ENCODE assay signal across 8 cellular contexts in genomic region chr1:70353641-70354331, GRCh38. TPM values are rescaled to one million over a fixed set of nuclear protein-coding genes. Genes with fewer than 3 reads are reported as not detected.
A peak's percentile ranks its signal among the peaks of the same experiment; 100 is the strongest.
DNase-seq lines count a peak whose midpoint lies in the region; FAIRE-seq and TF ChIP-seq lines count a peak whose summit lies in the region.

No MANE protein-coding gene starts in this region.

- H3K27ac ChIP-seq in Karpas-422 (ENCODE audit: low read length) (peak overlapping the region; percentile 42), vagina (peak overlapping the region; percentile 97)

- TF ChIP-seq CTCF in neural crest cell (conservative IDR thresholded peaks at IDR 0.05) (no peak), vagina (IDR thresholded peaks at IDR 0.05) (no peak)

- H3K79me2 ChIP-seq in Karpas-422 (ENCODE audit: low read length) = peaks cover 73% of the 10 kb centered on the region

- peaks cover 41% of the 10 kb centered on the region for H3K36me3 Mint-ChIP-seq in activated CD4-positive, alpha-beta memory T cell treated with anti-CD3 and anti-CD28 coated beads, Interleukin-2, amount 10 ng/mL, durations not matched to agents 7 days and 5 days (ENCODE audit: low read depth)
- peaks cover 4% of the 10 kb centered on the region for H3K36me3 Mint-ChIP-seq in neural crest cell (ENCODE audit: low read depth)

- intact Hi-C loops in vagina (cut with DNase I) = no loop called here

- no peaks in the 10 kb centered on the region for H4K20me1 ChIP-seq in Karpas-422 (ENCODE audit: insufficient read depth, low read depth, low read length)

- H2AFZ ChIP-seq in Karpas-422 (ENCODE audit: low read length) = peak overlapping the region; percentile 85; the same call in 1 of the 2 replicates

- peak overlapping the region; percentile 90 for H3K9ac ChIP-seq in Karpas-422 (ENCODE audit: low read length)

- TF ChIP-seq POLR2A in H54 (IDR thresholded peaks at IDR 0.05; ENCODE audit: low read depth, low read length) (no peak), vagina (IDR thresholded peaks at IDR 0.05) (no peak)

- 0 out of 2 replicates have a peak, but pooled peaks cover 4% of the 10 kb centered on the region for H3K36me3 ChIP-seq in Karpas-422 (ENCODE audit: insufficient read depth, low read length)
- H3K36me3 ChIP-seq in vagina = no peaks in the 10 kb centered on the region

- H3K9me3 ChIP-seq in Karpas-422 (ENCODE audit: low read length) (no peaks in the 10 kb centered on the region), vagina (no peaks in the 10 kb centered on the region)

- no peaks in the 10 kb centered on the region for H3K27me3 Mint-ChIP-seq in activated CD4-positive, alpha-beta memory T cell treated with anti-CD3 and anti-CD28 coated beads, Interleukin-2, amount 10 ng/mL, durations not matched to agents 7 days and 5 days
- H3K27me3 Mint-ChIP-seq in neural crest cell (ENCODE audit: low read depth) = no peaks in the 10 kb centered on the region

- H3K9me2 ChIP-seq in Karpas-422 (replicated peaks; ENCODE audit: insufficient read depth, low read length) = no peaks in the 10 kb centered on the region

- H3K9me3 Mint-ChIP-seq in activated CD4-positive, alpha-beta memory T cell treated with anti-CD3 and anti-CD28 coated beads, Interleukin-2, amount 10 ng/mL, durations not matched to agents 7 days and 5 days = no peaks in the 10 kb centered on the region
- H3K9me3 Mint-ChIP-seq in neural crest cell = no peaks in the 10 kb centered on the region

- H3K4me3 ChIP-seq in Karpas-422 (ENCODE audit: low read length) (peak overlapping the region; percentile 89), vagina (peak overlapping the region; percentile 71 to 95)

- peak overlapping the region; percentile 83 for H3K4me3 Mint-ChIP-seq in activated CD4-positive, alpha-beta memory T cell treated with anti-CD3 and anti-CD28 coated beads, Interleukin-2, amount 10 ng/mL, durations not matched to agents 7 days and 5 days
- H3K4me3 Mint-ChIP-seq in neural crest cell = peak overlapping the region; percentile 97

- no peaks in the 10 kb centered on the region for H3K27me3 ChIP-seq in Karpas-422 (ENCODE audit: low read length)
- no peaks in the 10 kb centered on the region for H3K27me3 ChIP-seq in vagina

- peak overlapping the region; percentile 91 for H3K27ac Mint-ChIP-seq in activated CD4-positive, alpha-beta memory T cell treated with anti-CD3 and anti-CD28 coated beads, Interleukin-2, amount 10 ng/mL, durations not matched to agents 7 days and 5 days
- peak overlapping the region; percentile 98 for H3K27ac Mint-ChIP-seq in neural crest cell (ENCODE audit: unreplicated experiment)

- H3K4me1 Mint-ChIP-seq in activated CD4-positive, alpha-beta memory T cell treated with anti-CD3 and anti-CD28 coated beads, Interleukin-2, amount 10 ng/mL, durations not matched to agents 7 days and 5 days = peaks cover 47% of the 10 kb centered on the region
- peaks cover 39% of the 10 kb centered on the region for H3K4me1 Mint-ChIP-seq in neural crest cell

- POLR2A ChIA-PET in activated CD4-positive, alpha-beta memory T cell treated with anti-CD3 and anti-CD28 coated beads, Interleukin-2, amount 10 ng/mL, durations not matched to agents 7 days and 5 days (lab: Charles Lee) = interaction anchor here (0.7 to 5.0 kb wide), 30 partner anchors 8 to 727 kb away, joined by 3 to 182 read pairs (median 5); partner anchors contain the start of genes CTH, LRRC40, SRSF11 and ZRANB2

- H3K4me1 ChIP-seq in Karpas-422 (ENCODE audit: low read length) (peaks cover 35% of the 10 kb centered on the region), vagina (peaks cover 61% of the 10 kb centered on the region)

- DNase-seq in NCI-H2171 treated with DMSO at 0.1 percent for 48 hours (lab: John Stamatoyannopoulos, UW) (peak; percentile 54), NCI-H2171 (lab: John Stamatoyannopoulos, UW) (no peak), H54 (ENCODE audit: insufficient read length, low spot score) (peak; percentile 33), Karpas-422 (peak; percentile 77), fibroblast of gingiva (ENCODE audit: low read depth) (peak; percentile 53), neural crest cell (ENCODE audit: low read depth, low spot score) (no peak), vagina (ENCODE audit: extremely low spot score in 2 of 2) (peak in 1 of 2 donors; percentile 88)
- DNase-seq in activated CD4-positive, alpha-beta memory T cell treated with anti-CD3 and anti-CD28 coated beads, Interleukin-2, amount 10 ng/mL, durations not matched to agents 7 days and 5 days = peak; percentile 52

- CTCF ChIA-PET in activated CD4-positive, alpha-beta memory T cell treated with anti-CD3 and anti-CD28 coated beads, Interleukin-2, amount 10 ng/mL, durations not matched to agents 7 days and 5 days (lab: Charles Lee) = interaction anchor here (1.3 to 3.1 kb wide), 2 partner anchors 57 to 154 kb away, joined by 3 to 25 read pairs; partner anchors contain the start of gene CTH

- no peak for FAIRE-seq in H54 (lab: Jason Lieb, UNC)

- peak overlapping the region; percentile 85 for H3K4me2 ChIP-seq in Karpas-422 (ENCODE audit: low read depth, low read length, poor library complexity, severe bottlenecking)

RNA-seq across cellular contexts. Expression of gene ANKRD13C, which starts 0.7 kb away (rescaled TPM):
- 34.3 and 40.0 TPM in 2 replicates for total RNA-seq in Karpas-422 (2014; rRNA removed; shearing (Covaris generic); ENCODE audit: low replicate concordance)
- 10 to 100 TPM; 24.1 to 24.9 TPM for total RNA-seq in activated CD4-positive, alpha-beta memory T cell treated with anti-CD3 and anti-CD28 coated beads, Interleukin-2, amount 10 ng/mL, durations not matched to agents 7 days and 5 days
- total RNA-seq in neural crest cell (21.5 and 22.4 TPM in 2 replicates), vagina (27.3 TPM)

RNA-seq across cellular contexts. Expression of gene CTH, which starts 57.3 kb away (rescaled TPM):
- 23.0 and 63.3 TPM in 2 replicates for total RNA-seq in Karpas-422 (2014; rRNA removed; shearing (Covaris generic); ENCODE audit: low replicate concordance)
- 10 to 100 TPM; 14.6 to 16.6 TPM for total RNA-seq in activated CD4-positive, alpha-beta memory T cell treated with anti-CD3 and anti-CD28 coated beads, Interleukin-2, amount 10 ng/mL, durations not matched to agents 7 days and 5 days
- total RNA-seq in neural crest cell (11.3 and 12.4 TPM in 2 replicates), vagina (4.2 TPM)

Comparison
In these comparisons a context has a peak if more than half of its experiments do, and no peak if none do; other contexts are left out.
1. DNase-seq: peak in NCI-H2171 treated with DMSO at 0.1 percent for 48 hours (single experiment), H54 (single experiment), Karpas-422 (single experiment), activated CD4-positive, alpha-beta memory T cell treated with anti-CD3 and anti-CD28 coated beads, Interleukin-2, amount 10 ng/mL, durations not matched to agents 7 days and 5 days (single experiment) and fibroblast of gingiva (single experiment); none in NCI-H2171 (single experiment) and neural crest cell (single experiment).